ENCODE assay signal across 22 cellular contexts in the genomic region with DNA sequence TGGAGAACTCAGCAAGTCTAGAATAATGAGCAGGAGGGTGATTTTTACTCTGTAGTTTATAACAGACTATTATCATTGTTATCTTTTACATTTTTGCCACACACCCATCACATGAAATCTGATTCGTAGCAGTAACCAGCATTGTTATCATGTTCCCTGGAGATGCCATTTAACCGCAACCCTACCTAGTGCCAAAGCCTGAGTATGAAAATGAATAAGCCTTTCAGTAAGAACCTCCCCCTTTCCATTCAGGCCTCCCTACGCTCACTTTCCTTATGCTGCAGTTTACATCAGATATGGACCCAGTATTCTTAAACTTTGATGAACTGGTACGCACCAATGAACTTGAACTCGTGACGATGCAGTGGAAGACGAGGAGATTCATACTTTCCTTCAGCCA.
"Had no signal": no experiment of that assay in that cellular context is flagged by ENCODE, and none has a peak within 500 bp of the region (broad histone marks: within the 10 kb centered on the region; RNA-seq: fewer than 3 reads in every experiment).

No MANE protein-coding gene starts in this region.

- H3K27me3 ChIP-seq: adrenal gland, breast epithelium, colonic mucosa had no signal

- H3K9me3 ChIP-seq: adrenal gland, breast epithelium, colonic mucosa had no signal

- DNase-seq: activated CD4-positive, alpha-beta T cell treated with anti-CD3 and anti-CD28 coated beads for 4 hours; activated CD8-positive, alpha-beta memory T cell treated with anti-CD3 and anti-CD28 coated beads, Interleukin-2, amount 50 U/mL, for 4 hours; activated CD8-positive, alpha-beta T cell treated with anti-CD3 and anti-CD28 coated beads for 36 hours; activated gamma-delta T cell treated with Interleukin-2 at 50 U/mL for 16 hours; activated naive CD4-positive, alpha-beta T cell treated with anti-CD3 and anti-CD28 coated beads, Interleukin-2, amount 50 U/mL, for 16 hours; activated naive CD8-positive, alpha-beta T cell treated with anti-CD3 and anti-CD28 coated beads, Interleukin-2, amount 10 ng/mL, durations not matched to agents 7 days and 5 days; activated T-cell treated with anti-CD3 and anti-CD28 coated beads, Interleukin-2, amount 50 U/mL, for 72 hours; adrenal gland; aorta; caudate nucleus; colonic mucosa; Kasumi-1; NCI-H1048; NCI-H146; NCI-H187 treated with DMSO at 0.1 percent for 48 hours; NCI-H2081 treated with DMSO at 0.1 percent for 48 hours; NCI-H524; SIG-M5; T-helper 17 cell; T-helper 9 cell had no signal

- H3K4me3 ChIP-seq: adrenal gland, breast epithelium, colonic mucosa had no signal

- H3K4me1 ChIP-seq: breast epithelium, colonic mucosa had no signal

- H3K36me3 ChIP-seq: adrenal gland, breast epithelium, colonic mucosa had no signal

- ATAC-seq: activated CD4-positive, CD25-positive, alpha-beta regulatory T cell treated with anti-CD3 and anti-CD28 coated beads, Interleukin-2, amount 50 U/mL, for 24 hours; activated CD8-positive, alpha-beta T cell treated with anti-CD3 and anti-CD28 coated beads for 36 hours; T-helper 17 cell had no signal
